9 cellular contexts compared by ENCODE assay signal in genomic region chr1:62294211-62294610, GRCh38. TPM values are rescaled to one million over a fixed set of nuclear protein-coding genes. Genes with fewer than 3 reads are reported as not detected.
A peak's percentile ranks its signal among the peaks of the same experiment; 100 is the strongest.
DNase-seq lines count a peak whose midpoint lies in the region; ATAC-seq, FAIRE-seq and TF ChIP-seq lines count a peak whose summit lies in the region.
"Had no signal": no experiment of that assay in that cellular context is flagged by ENCODE, and none has a peak within 500 bp of the region (broad histone marks: within the 10 kb centered on the region; RNA-seq: fewer than 3 reads in every experiment).

No MANE protein-coding gene starts in this region.

- H3K9me3 ChIP-seq in Panc1 (ENCODE audit: control insufficient read depth, insufficient read depth, low read depth, low read length) (no peaks in the 10 kb centered on the region), keratinocyte (ENCODE audit: control insufficient read depth, low read depth, low read length) (no peaks in the 10 kb centered on the region)

- POLR2A ChIA-PET in BJ (lab: Charles Lee), result no interaction called here
- POLR2A ChIA-PET in Panc1 (lab: Charles Lee), result interaction anchor here (0.6 kb wide), 1 partner anchor 18 kb away, joined by 3 read pairs; no protein-coding TSS in a partner anchor

- H3K9ac ChIP-seq in keratinocyte (ENCODE audit: control insufficient read depth, extremely low read depth, insufficient read depth, low read length), result no peak overlapping the region

- H3K4me1 Mint-ChIP-seq in osteocyte (ENCODE audit: unreplicated experiment), result peaks cover 15% of the 10 kb centered on the region

- no peaks in the 10 kb centered on the region for H3K79me2 ChIP-seq in keratinocyte (ENCODE audit: control insufficient read depth, insufficient read depth, low read length)

- TF ChIP-seq CTCF in BJ (IDR thresholded peaks at IDR 0.05; ENCODE audit: insufficient read depth, low read depth, low read length) (peak; percentile 27; the same call in 1 of the 2 replicates), GM12875 (IDR thresholded peaks at IDR 0.05; ENCODE audit: borderline replicate concordance, insufficient read depth, low read depth, low read length) (peak; percentile 36; the same call in 1 of the 2 replicates), Panc1 (IDR thresholded peaks at IDR 0.05) (peak; percentile 46; the same call in 1 of the 2 replicates), keratinocyte (optimal IDR thresholded peaks at IDR 0.05 in 1 of 3, IDR thresholded peaks at IDR 0.05 in 1 of 3, conservative IDR thresholded peaks at IDR 0.05 in 1 of 3; ENCODE audit: extremely low read depth in 1 of 3, insufficient read depth in 2 of 3, low read length in 3 of 3) (peak in 2 of 3 experiments; percentile 44 to 63), osteocyte (IDR thresholded peaks at IDR 0.05) (no peak)

- H3K27me3 ChIP-seq in BJ (ENCODE audit: control insufficient read depth, insufficient read depth, low read length) (peaks cover 2% of the 10 kb centered on the region; the same call in 1 of the 2 replicates), Panc1 (ENCODE audit: control insufficient read depth, insufficient read depth, low read length) (peaks cover 9% of the 10 kb centered on the region), keratinocyte (ENCODE audit: control insufficient read depth, extremely low read depth, insufficient read depth, low read length) (no peaks in the 10 kb centered on the region)

- peaks cover 28% of the 10 kb centered on the region for H3K27me3 Mint-ChIP-seq in osteocyte (ENCODE audit: unreplicated experiment)
- H3K27me3 Mint-ChIP-seq: brain had no signal

- no peak for FAIRE-seq in keratinocyte (lab: Jason Lieb, UNC)

- intact Hi-C loops in Panc1 (cut with micrococcal nuclease; ENCODE audit: unreplicated experiment), result no loop called here

- H3K9me1 ChIP-seq in keratinocyte (ENCODE audit: control insufficient read depth, extremely low read depth, insufficient read depth, low read length), result no peaks in the 10 kb centered on the region

- BruUV-seq in Panc1 (replicated peaks; lab: Mats Ljungman, UMichigan), result no TSS peak

- dilution Hi-C loops in keratinocyte (cut with MboI; ENCODE audit: extremely low pct_ligation_motif_present, low sequenced_read_pairs), result no loop called here

- H3K9me3 Mint-ChIP-seq in osteocyte (ENCODE audit: unreplicated experiment), result no peaks in the 10 kb centered on the region

- no peak overlapping the region for H3K4me3 Mint-ChIP-seq in osteocyte (ENCODE audit: unreplicated experiment)
- H3K4me3 Mint-ChIP-seq: brain had no signal

- CTCF ChIA-PET in BJ (lab: Yijun Ruan, JAX) (interaction anchor here (1.0 to 1.7 kb wide), 2 partner anchors 28 to 118 kb away, joined by 3 to 5 read pairs; no protein-coding TSS in a partner anchor), Panc1 (lab: Charles Lee) (interaction anchor here (0.6 kb wide), 1 partner anchor 158 kb away, joined by 3 read pairs; no protein-coding TSS in a partner anchor)

- DNase-seq in BJ (ENCODE audit: low read depth), result no peak
- DNase-seq in Panc1 (ENCODE audit: low read depth, low spot score), result no peak
- DNase-seq in keratinocyte (ENCODE audit: low read depth, low spot score), result no peak
- no peak for DNase-seq in osteocyte (ENCODE audit: extremely low spot score, unreplicated experiment)
- no peak for DNase-seq in G401 (ENCODE audit: low spot score)

- no peak overlapping the region for H3K4me2 ChIP-seq in keratinocyte (ENCODE audit: control insufficient read depth, extremely low read depth, insufficient read depth, low read depth, low read length)

- no peak overlapping the region for H2AFZ ChIP-seq in keratinocyte (ENCODE audit: control insufficient read depth, low read length)

- ATAC-seq in Panc1 (peak; percentile 69), GM18517 (IDR thresholded peaks at IDR 0.05; ENCODE audit: unreplicated experiment) (no peak), HG02588 (IDR thresholded peaks at IDR 0.05; ENCODE audit: unreplicated experiment) (no peak)

- no peaks in the 10 kb centered on the region for H3K36me3 Mint-ChIP-seq in osteocyte (ENCODE audit: unreplicated experiment)
- H3K36me3 Mint-ChIP-seq: brain had no signal

- H3K36me3 ChIP-seq in BJ (ENCODE audit: control insufficient read depth, insufficient read depth, low read length) (no peaks in the 10 kb centered on the region), Panc1 (ENCODE audit: control insufficient read depth, insufficient read depth, low read length) (no peaks in the 10 kb centered on the region), keratinocyte (ENCODE audit: control insufficient read depth in 2 of 2, extremely low read depth in 1 of 2, insufficient read depth in 2 of 2, low read length in 2 of 2) (no peaks in the 10 kb centered on the region)

- in situ Hi-C loops in Panc1 (cut with HindIII; ENCODE audit: low pct_unique_long_range_greater_than_20kb, low sequenced_read_pairs) (no loop called here), G401 (cut with HindIII; ENCODE audit: low sequenced_read_pairs) (no loop called here)

- H3K4me1 ChIP-seq in Panc1 (ENCODE audit: control insufficient read depth, insufficient read depth, low read length) (no peaks in the 10 kb centered on the region), keratinocyte (ENCODE audit: control insufficient read depth, extremely low read depth, insufficient read depth, low read length) (peaks cover 3% of the 10 kb centered on the region)

- H3K27ac Mint-ChIP-seq in osteocyte (ENCODE audit: unreplicated experiment), result no peak overlapping the region

- H3K4me3 ChIP-seq in BJ (ENCODE audit: low read depth, low read length) (no peak overlapping the region), GM12875 (ENCODE audit: low read depth, low read length) (no peak overlapping the region), Panc1 (ENCODE audit: low read depth in 2 of 2, low read length in 2 of 2) (no peak overlapping the region), keratinocyte (ENCODE audit: control insufficient read depth in 2 of 3, extremely low read depth in 1 of 3, insufficient read depth in 2 of 3, low read depth in 1 of 3, low read length in 3 of 3) (no peak overlapping the region)

- H4K20me1 ChIP-seq in keratinocyte (ENCODE audit: control insufficient read depth, extremely low read depth, insufficient read depth, low read length), result no peaks in the 10 kb centered on the region

- H3K27ac ChIP-seq in Panc1 (ENCODE audit: low read length) (no peak overlapping the region), keratinocyte (ENCODE audit: control insufficient read depth, insufficient read depth, low read length) (no peak overlapping the region)

RNA-seq across cellular contexts. Expression of gene KANK4, which starts 25.0 kb away (rescaled TPM):
- polyA plus RNA-seq in BJ (2011; rRNA removed) (0.05 and 0.06 TPM in 2 replicates), keratinocyte (0.92 to 8.5 TPM (median 2.1 TPM) in 3 replicates)
- polyA minus RNA-seq in BJ (2011; rRNA and poly(A)+ RNA removed), result 0.14 and 0.31 TPM in 2 replicates
- total RNA-seq in Panc1 (2021; ENCODE audit: unreplicated experiment) (0.18 TPM), osteocyte (not detected in 2 replicates)
- polyA plus RNA-seq in Panc1 (2012; ENCODE audit: insufficient read length), result 0.31 TPM
- 0.95 TPM for polyA plus RNA-seq in keratinocyte (2011; ENCODE audit: low read depth)
- 2.9 and 3.6 TPM in 2 replicates for polyA plus RNA-seq in keratinocyte (2011; cell fraction: cytosol; rRNA removed)
- 7.6 and 8.3 TPM in 2 replicates for polyA plus RNA-seq in keratinocyte (2011; cell fraction: nucleus; rRNA removed)
- 0.96 and 1.2 TPM in 2 replicates for polyA plus RNA-seq in keratinocyte (2012; ENCODE audit: low replicate concordance)
- 1.7 to 11.1 TPM (median 4.2 TPM) in 3 replicates for polyA minus RNA-seq in keratinocyte
- 2.7 TPM for polyA minus RNA-seq in keratinocyte (2011; cell fraction: cytosol; rRNA and poly(A)+ RNA removed)
- polyA minus RNA-seq in keratinocyte (2011; cell fraction: nucleus; rRNA and poly(A)+ RNA removed), result 8.2 and 13.7 TPM in 2 replicates
- total RNA-seq in G401 (2014; rRNA removed; shearing (Covaris generic)), result not detected in 2 replicates
